8 cellular contexts compared by ENCODE assay signal in genomic region chr10:24952146-24952700, GRCh38. TPM values are rescaled to one million over a fixed set of nuclear protein-coding genes. Genes with fewer than 3 reads are reported as not detected.
A peak's percentile ranks its signal among the peaks of the same experiment; 100 is the strongest.
DNase-seq lines count a peak whose midpoint lies in the region; ATAC-seq and TF ChIP-seq lines count a peak whose summit lies in the region.

Gene PRTFDC1, minus strand, starts transcription at chr10:24952606. Its CDS starts 31 bp downstream, at chr10:24952575.

- H3K27me3 ChIP-seq in thyroid gland, result no peaks in the 10 kb centered on the region

- intact Hi-C loops in activated CD4-positive, alpha-beta T cell treated with anti-CD3 and anti-CD28 coated beads, Interleukin-2, amount 10 ng/mL, durations not matched to agents 24 days and 14 days (cut with micrococcal nuclease), result loop anchor here (2.0 to 10.0 kb wide), 4 partner anchors 50 to 310 kb away; partner anchors contain the start of genes ENKUR and THNSL1
- intact Hi-C loops in mucosa of descending colon (cut with DNase I, micrococcal nuclease), result loop anchor here in 1 of 2 donors (5.0 kb wide), 1 partner anchor 230 kb away; the partner anchor contains the start of gene ARHGAP21
- intact Hi-C loops in thyroid gland (cut with DNase I), result no loop called here

- no peaks in the 10 kb centered on the region for H3K9me3 Mint-ChIP-seq in activated CD4-positive, alpha-beta T cell treated with anti-CD3 and anti-CD28 coated beads, Interleukin-2, amount 10 ng/mL, durations not matched to agents 24 days and 14 days

- H3K27me3 Mint-ChIP-seq in activated CD4-positive, alpha-beta T cell treated with anti-CD3 and anti-CD28 coated beads, Interleukin-2, amount 10 ng/mL, durations not matched to agents 24 days and 14 days, result peaks cover 2% of the 10 kb centered on the region

- ATAC-seq in HG03442 (IDR thresholded peaks at IDR 0.05; ENCODE audit: unreplicated experiment) (peak; percentile 27), mucosa of descending colon (peak; percentile 74)

- peak within 1 kb of the TSS; percentile 78 for H3K4me3 Mint-ChIP-seq in activated CD4-positive, alpha-beta T cell treated with anti-CD3 and anti-CD28 coated beads, Interleukin-2, amount 10 ng/mL, durations not matched to agents 24 days and 14 days

- H3K27ac Mint-ChIP-seq in activated CD4-positive, alpha-beta T cell treated with anti-CD3 and anti-CD28 coated beads, Interleukin-2, amount 10 ng/mL, durations not matched to agents 24 days and 14 days, result peak within 1 kb of the TSS; percentile 82

- H3K36me3 Mint-ChIP-seq in activated CD4-positive, alpha-beta T cell treated with anti-CD3 and anti-CD28 coated beads, Interleukin-2, amount 10 ng/mL, durations not matched to agents 24 days and 14 days (ENCODE audit: low read depth), result no peaks in the 10 kb centered on the region

- TF ChIP-seq CTCF in C4-2B (conservative IDR thresholded peaks at IDR 0.05) (no peak), epithelial cell of esophagus (IDR thresholded peaks at IDR 0.05; ENCODE audit: insufficient read depth, low read depth, low read length, missing control alignments) (peak; percentile 26), mucosa of descending colon (IDR thresholded peaks at IDR 0.05) (no peak), thyroid gland (IDR thresholded peaks at IDR 0.05) (no peak)

- 3 to 7% methylated on average over 19 to 22 of the region's 55 CpGs for WGBS in thyroid gland, 2 donors

- H3K36me3 ChIP-seq in mucosa of descending colon (ENCODE audit: low read depth), result no peaks in the 10 kb centered on the region
- no peaks in the 10 kb centered on the region for H3K36me3 ChIP-seq in thyroid gland

- TF ChIP-seq POLR2A in thyroid gland (IDR thresholded peaks at IDR 0.05), result no peak

- H3K27ac ChIP-seq in C4-2B, result peak within 1 kb of the TSS; percentile 55
- peak within 1 kb of the TSS; percentile 0 to 78 (median 64) for H3K27ac ChIP-seq in thyroid gland

- no peaks in the 10 kb centered on the region for H3K9me3 ChIP-seq in mucosa of descending colon
- no peaks in the 10 kb centered on the region for H3K9me3 ChIP-seq in thyroid gland

- DNase-seq in GM19238 (ENCODE audit: insufficient read length, low spot score), result peak; percentile 23
- DNase-seq in activated CD4-positive, alpha-beta T cell treated with anti-CD3 and anti-CD28 coated beads, Interleukin-2, amount 10 ng/mL, durations not matched to agents 24 days and 14 days, result peak; percentile 69
- DNase-seq in epithelial cell of esophagus (ENCODE audit: low read depth), result no peak
- DNase-seq in mucosa of descending colon, result peak; percentile 67 to 77 (median 67)
- peak; percentile 28 to 49 for DNase-seq in thyroid gland
- no peak for DNase-seq in HK-2 (ENCODE audit: unreplicated experiment)

- H3K4me1 ChIP-seq in mucosa of descending colon (ENCODE audit: low read depth) (no peaks in the 10 kb centered on the region), thyroid gland (peaks cover 7 to 15% of the 10 kb centered on the region in 2 donors)

- peak within 1 kb of the TSS; percentile 45 for H3K4me3 ChIP-seq in epithelial cell of esophagus (ENCODE audit: low read length)
- peak within 1 kb of the TSS; percentile 23 for H3K4me3 ChIP-seq in mucosa of descending colon
- peak within 1 kb of the TSS; percentile 16 to 63 (median 42) for H3K4me3 ChIP-seq in thyroid gland (replicated peaks in 1 of 3)

- H3K4me1 Mint-ChIP-seq in activated CD4-positive, alpha-beta T cell treated with anti-CD3 and anti-CD28 coated beads, Interleukin-2, amount 10 ng/mL, durations not matched to agents 24 days and 14 days, result peaks cover 21% of the 10 kb centered on the region

RNA-seq across cellular contexts. Expression of gene PRTFDC1, which starts in this region (rescaled TPM):
- 0.21 and 0.50 TPM in 2 replicates for total RNA-seq in activated CD4-positive, alpha-beta T cell treated with anti-CD3 and anti-CD28 coated beads, Interleukin-2, amount 10 ng/mL, durations not matched to agents 24 days and 14 days
- total RNA-seq in mucosa of descending colon (10 to 100 TPM in 1 of 3 donors, 1 to 10 TPM in 2; 6.1 to 11.9 (median 6.9) TPM), thyroid gland (1 to 10 TPM; 2.9 to 8.7 (median 5.6) TPM)

Comparison
In these comparisons a context has a peak if more than half of its experiments do, and no peak if none do; other contexts are left out.
1. Peak in DNase-seq in activated CD4-positive, alpha-beta T cell treated with anti-CD3 and anti-CD28 coated beads, Interleukin-2, amount 10 ng/mL, durations not matched to agents 24 days and 14 days; RNA of the gene not detected or under 1 TPM.
2. DNase-seq: peak in GM19238 (single experiment), mucosa of descending colon (3 of 3) and thyroid gland (2 of 2); none in epithelial cell of esophagus (single experiment) and HK-2 (single experiment).
3. Peak in every context shown above with its lines, with median percentiles within 50 percentile points of each other: H3K4me3 ChIP-seq.